16 cellular contexts compared by ENCODE assay signal in genomic region chr19:58060231-58060630, GRCh38. TPM values are rescaled to one million over a fixed set of nuclear protein-coding genes. Genes with fewer than 3 reads are reported as not detected.
DNase-seq lines count a peak whose midpoint lies in the region; ATAC-seq and TF ChIP-seq lines count a peak whose summit lies in the region.
"Had no signal": no experiment of that assay in that cellular context is flagged by ENCODE, and none has a peak within 500 bp of the region (broad histone marks: within the 10 kb centered on the region; RNA-seq: fewer than 3 reads in every experiment).

No MANE protein-coding gene starts in this region.

- H3K4me1 Mint-ChIP-seq in T-helper 17 cell (no peaks in the 10 kb centered on the region), immature natural killer cell (peaks cover 11 to 13% of the 10 kb centered on the region in 2 donors)

- H3K4me3 ChIP-seq in BJ (ENCODE audit: low read depth, low read length) (peak overlapping the region; percentile 60; the same call in 1 of the 2 replicates), gastrocnemius medialis (peak overlapping the region in 3 of 4 donors; percentile 56 to 72 (median 72))

- ATAC-seq in T-helper 17 cell: no peak
- no peak for ATAC-seq in gastrocnemius medialis
- no peak for ATAC-seq in HG02970 (IDR thresholded peaks at IDR 0.05; ENCODE audit: low FRiP score, unreplicated experiment)
- ATAC-seq: PC-3 had no signal

- no peak for TF ChIP-seq CTCF in BJ (IDR thresholded peaks at IDR 0.05; ENCODE audit: insufficient read depth, low read depth, low read length)
- TF ChIP-seq CTCF in gastrocnemius medialis (IDR thresholded peaks at IDR 0.05 in 4 of 5, conservative IDR thresholded peaks at IDR 0.05 in 1 of 5): no peak

- no peak for TF ChIP-seq POLR2A in gastrocnemius medialis (IDR thresholded peaks at IDR 0.05)

- H3K9me3 Mint-ChIP-seq in immature natural killer cell: peaks cover 18 to 53% (median 26%) of the 10 kb centered on the region in 6 donors

- intact Hi-C loops in gastrocnemius medialis (cut with DNase I; ENCODE audit: low total_unique reads): no loop called here

- H3K36me3 Mint-ChIP-seq in T-helper 17 cell (ENCODE audit: low read depth): peaks cover 7% of the 10 kb centered on the region
- H3K36me3 Mint-ChIP-seq in immature natural killer cell: peaks cover 12 to 26% (median 19%) of the 10 kb centered on the region in 3 donors

- H3K4me1 ChIP-seq in gastrocnemius medialis: no peaks in the 10 kb centered on the region

- no peak for DNase-seq in BJ (ENCODE audit: low read depth)
- no peak for DNase-seq in T-helper 17 cell
- DNase-seq in immature natural killer cell: no peak
- DNase-seq in gastrocnemius medialis: no peak
- no peak for DNase-seq in effector CD8-positive, alpha-beta T cell (lab: John Stamatoyannopoulos, UW)
- no peak for DNase-seq in activated CD8-positive, alpha-beta memory T cell treated with anti-CD3 and anti-CD28 coated beads, Interleukin-2, amount 50 U/mL, for 48 hours
- DNase-seq in NCI-H1436 treated with DMSO at 0.1 percent for 48 hours (lab: John Stamatoyannopoulos, UW): no peak
- DNase-seq: brain microvascular endothelial cell; CD8-positive, alpha-beta memory T cell; esophagus squamous epithelium; NCI-H226; PC-3 had no signal

- H3K36me3 ChIP-seq in BJ (ENCODE audit: control insufficient read depth, insufficient read depth, low read length) (no peaks in the 10 kb centered on the region), gastrocnemius medialis (peaks cover 0 to 19% of the 10 kb centered on the region in 2 donors)
- H3K36me3 ChIP-seq: brain microvascular endothelial cell had no signal

- H3K27me3 Mint-ChIP-seq in T-helper 17 cell (no peaks in the 10 kb centered on the region), immature natural killer cell (ENCODE audit: low read depth in 3 of 3) (peaks cover 7 to 14% (median 10%) of the 10 kb centered on the region in 3 donors)

- H3K27ac ChIP-seq in gastrocnemius medialis: no peak overlapping the region
- H3K27ac ChIP-seq: brain microvascular endothelial cell had no signal

- in situ Hi-C loops in gastrocnemius medialis (cut with MboI; ENCODE audit: low sequenced_read_pairs in 4 of 4): no loop called here

- H3K27ac Mint-ChIP-seq in T-helper 17 cell: peak overlapping the region; percentile 39
- peak overlapping the region in 2 of 6 donors; percentile 55 to 65 for H3K27ac Mint-ChIP-seq in immature natural killer cell
- H3K27ac Mint-ChIP-seq: CD8-positive, alpha-beta memory T cell had no signal

- POLR2A ChIA-PET in BJ (lab: Charles Lee): no interaction called here

- H3K9me3 ChIP-seq in T-helper 17 cell (ENCODE audit: control insufficient read depth, low read length, poor library complexity, severe bottlenecking) (peaks cover 4% of the 10 kb centered on the region), gastrocnemius medialis (peaks cover 0 to 22% (median 9%) of the 10 kb centered on the region in 3 donors)

- H3K4me3 Mint-ChIP-seq in T-helper 17 cell (peak overlapping the region; percentile 22), immature natural killer cell (peak overlapping the region; percentile 43 to 74 (median 59))

- no peaks in the 10 kb centered on the region for H3K27me3 ChIP-seq in BJ (ENCODE audit: control insufficient read depth, insufficient read depth, low read length)
- peaks cover 0 to 4% (median 0%) of the 10 kb centered on the region in 3 donors for H3K27me3 ChIP-seq in gastrocnemius medialis
- H3K27me3 ChIP-seq: brain microvascular endothelial cell, esophagus squamous epithelium had no signal

- CTCF ChIA-PET in BJ (lab: Yijun Ruan, JAX): no interaction called here

RNA-seq across cellular contexts. Expression of gene ZNF135, which starts 1.1 kb away (rescaled TPM):
- polyA plus RNA-seq in BJ (2011; rRNA removed): 6.3 and 6.8 TPM in 2 replicates
- polyA minus RNA-seq in BJ (2011; rRNA and poly(A)+ RNA removed): 3.7 and 5.7 TPM in 2 replicates
- total RNA-seq in T-helper 17 cell: under 1 TPM; 0.16 to 0.57 TPM
- polyA plus RNA-seq in immature natural killer cell: 1 to 10 TPM in 1 of 3 donors, under 1 TPM in 1, not detected in 1; 0.64 to 4.1 TPM
- under 1 TPM; 0.36 to 0.73 (median 0.53) TPM for total RNA-seq in gastrocnemius medialis
- total RNA-seq: PC-3 had no signal

RNA-seq across cellular contexts. Expression of gene ZSCAN1, which starts 26.4 kb away (rescaled TPM):
- polyA plus RNA-seq in BJ (2011; rRNA removed): 0.10 TPM in 1 of 2 replicates, not detected in the other
- not detected in 2 replicates for polyA minus RNA-seq in BJ (2011; rRNA and poly(A)+ RNA removed)
- not detected for total RNA-seq in T-helper 17 cell
- polyA plus RNA-seq in immature natural killer cell: under 1 TPM in 1 of 3 donors, not detected in 2; 0.46 TPM
- total RNA-seq in gastrocnemius medialis: not detected
- total RNA-seq: activated CD8-positive, alpha-beta memory T cell treated with anti-CD3 and anti-CD28 coated beads for 36 hours; CD8-positive, alpha-beta memory T cell; PC-3; pulmonary artery endothelial cell; T-helper 1 cell treated with Interleukin-12 subunit alpha and Interleukin-12 subunit beta and Interleukin-4 antibody, amounts not matched to agents 30 ng/mL and 1 ng/mL, for 36 hours had no signal
- polyA plus RNA-seq: CD8-positive, alpha-beta memory T cell had no signal

RNA-seq across cellular contexts. Expression of gene ZSCAN18, which starts 37.8 kb away (rescaled TPM):
- polyA plus RNA-seq in BJ (2011; rRNA removed) (15.4 and 18.5 TPM in 2 replicates), immature natural killer cell (10 to 100 TPM in 2 of 3 donors, 1 to 10 TPM in 1; 2.9 to 23.5 (median 15.2) TPM)
- 9.6 and 14.6 TPM in 2 replicates for polyA minus RNA-seq in BJ (2011; rRNA and poly(A)+ RNA removed)
- total RNA-seq in T-helper 17 cell (10 to 100 TPM; 29.3 to 30.7 TPM), gastrocnemius medialis (10 to 100 TPM; 11.2 to 20.6 (median 15.2) TPM)

RNA-seq across cellular contexts. Expression of gene ZNF606, which starts 57.6 kb away (rescaled TPM):
- polyA plus RNA-seq in BJ (2011; rRNA removed) (2.3 TPM in 2 replicates), immature natural killer cell (1 to 10 TPM; 4.4 to 9.4 (median 5.1) TPM)
- polyA minus RNA-seq in BJ (2011; rRNA and poly(A)+ RNA removed): 4.9 and 5.8 TPM in 2 replicates
- total RNA-seq in T-helper 17 cell (1 to 10 TPM; 7.1 TPM), gastrocnemius medialis (10 to 100 TPM in 1 of 4 donors, 1 to 10 TPM in 3; 2.9 to 15.3 (median 6.6) TPM)
